Comparison of ENCODE assay signal across 17 cellular contexts in genomic region chr3:82685761-82686160, GRCh38.
"Had no signal": no experiment of that assay in that cellular context is flagged by ENCODE, and none has a peak within 500 bp of the region (broad histone marks: within the 10 kb centered on the region; RNA-seq: fewer than 3 reads in every experiment).

No MANE protein-coding gene starts in this region.

- DNase-seq: cortex of kidney; effector CD4-positive, alpha-beta T cell; hypothalamus; immature natural killer cell; natural killer cell; pancreas; spleen; stimulated activated CD4-positive, alpha-beta T cell treated with anti-CD3 and anti-CD28 coated beads, Interleukin-4, amount 100 ng/mL, for 4 hours; stimulated activated naive CD8-positive, alpha-beta T cell treated with anti-CD3 and anti-CD28 coated beads, Interleukin-15, Interleukin-2, amounts not matched to agents 100 U/mL and 50 U/mL, for 24 hours; substantia nigra; testis; tibial artery had no signal

- ATAC-seq: left lobe of liver; natural killer cell; pancreas; sciatic nerve; stimulated activated memory B cell treated with anti-CD40 and anti-IgM and Interleukin-4, amounts not matched to agents 10 μg/mL and 1 μg/mL and 100 μg/mL, for 72 hours; stimulated activated naive CD8-positive, alpha-beta T cell treated with anti-CD3 and anti-CD28 coated beads, Interleukin-15, Interleukin-2, amounts not matched to agents 100 U/mL and 50 U/mL, for 24 hours had no signal

- H3K4me3 ChIP-seq: lung, pancreas, skin epidermis, spleen, testis, tibial artery had no signal
